ENCODE assay signal across 14 cellular contexts in the genomic region with DNA sequence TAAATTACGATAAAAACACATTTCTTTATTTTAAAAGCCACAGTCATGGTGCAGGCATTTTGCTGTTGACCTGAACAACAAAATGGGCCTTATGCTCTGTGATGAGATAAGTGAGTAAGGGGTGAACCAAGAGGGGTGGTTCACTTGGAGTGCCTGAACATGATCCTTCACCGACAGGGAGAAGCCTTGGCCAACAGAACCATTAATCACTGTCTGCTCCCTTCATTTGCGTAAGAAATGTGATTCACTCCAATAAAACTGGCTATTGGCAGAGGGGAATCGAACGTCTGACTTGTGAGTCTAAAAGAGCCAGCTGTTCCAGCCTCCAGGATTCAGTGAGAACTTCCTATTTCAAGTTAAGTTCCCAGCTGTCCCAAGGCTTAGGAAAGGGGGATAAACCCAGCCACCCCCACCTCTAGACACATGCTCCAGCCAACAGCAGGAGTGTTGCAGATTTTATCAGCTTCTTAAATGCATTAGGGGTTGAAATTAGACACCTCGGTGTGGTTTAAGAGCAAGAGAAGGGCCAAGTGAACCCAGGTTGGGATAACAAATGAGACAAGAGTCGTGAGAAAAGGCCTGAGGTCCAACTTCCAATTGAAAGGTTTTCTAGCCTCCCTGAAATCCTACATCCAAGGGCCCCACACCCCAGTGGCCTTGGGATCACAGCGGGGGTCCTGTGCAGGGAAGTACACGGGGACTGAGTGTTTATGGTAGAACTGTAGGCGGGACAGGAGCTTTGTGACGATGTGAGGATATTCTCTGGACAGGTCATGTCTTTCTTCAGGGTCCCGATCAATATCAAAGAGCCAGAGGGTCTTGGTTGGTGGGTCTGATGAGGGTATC.
DNase-seq lines count a peak whose midpoint lies in the region; ATAC-seq and TF ChIP-seq lines count a peak whose summit lies in the region.
"Had no signal": no experiment of that assay in that cellular context is flagged by ENCODE, and none has a peak within 500 bp of the region (broad histone marks: within the 10 kb centered on the region; RNA-seq: fewer than 3 reads in every experiment).

No MANE protein-coding gene starts in this region.

- H3K9me3 Mint-ChIP-seq in CD14-positive monocyte: peaks cover 0 to 5% (median 0%) of the 10 kb centered on the region in 7 donors

- H3K4me1 ChIP-seq in foreskin keratinocyte: peaks cover 19% of the 10 kb centered on the region
- H3K4me1 ChIP-seq: Peyer's patch had no signal

- TF ChIP-seq CTCF in foreskin keratinocyte (conservative IDR thresholded peaks at IDR 0.05) (no peak), CD14-positive monocyte (IDR thresholded peaks at IDR 0.05) (no peak)

- H3K27ac Mint-ChIP-seq in CD14-positive monocyte: peak overlapping the region in 2 of 7 donors; percentile 3 to 47
- H3K27ac Mint-ChIP-seq: activated B cell treated with CpG ODN at 0.5 μM for 24 hours had no signal

- H3K27me3 ChIP-seq in foreskin keratinocyte: no peaks in the 10 kb centered on the region
- H3K27me3 ChIP-seq: Peyer's patch had no signal

- DNase-seq in NCI-H2171 treated with DMSO at 0.1 percent for 48 hours (lab: John Stamatoyannopoulos, UW) (peak; percentile 61), NCI-H2171 (lab: John Stamatoyannopoulos, UW) (no peak), SK-N-DZ (ENCODE audit: low spot score) (peak; percentile 86), foreskin keratinocyte (peak; percentile 79 to 86), stromal cell of bone marrow (ENCODE audit: low read depth) (peak; percentile 77), CD14-positive monocyte (ENCODE audit: low spot score) (no peak), DMS153 (lab: John Stamatoyannopoulos, UW) (no peak)
- no peak for DNase-seq in stimulated activated CD4-positive, alpha-beta T cell treated with anti-CD3 and anti-CD28 coated beads, Interleukin-2, amount 100 ng/mL, for 24 hours
- DNase-seq: activated B cell treated with CpG ODN at 0.5 μM for 24 hours; activated effector memory CD4-positive, alpha-beta T cell treated with anti-CD3 and anti-CD28 coated beads, Interleukin-2, amount 50 U/mL, for 16 hours; NCI-H2029; Peyer's patch; substantia nigra had no signal

- H3K27me3 Mint-ChIP-seq in CD14-positive monocyte (ENCODE audit: low read depth in 3 of 3): peaks cover 0 to 1% (median 0%) of the 10 kb centered on the region in 3 donors
- H3K27me3 Mint-ChIP-seq: activated B cell treated with CpG ODN at 0.5 μM for 24 hours had no signal

- H3K36me3 Mint-ChIP-seq in CD14-positive monocyte: peaks cover 28 to 37% of the 10 kb centered on the region in 2 donors

- no peaks in the 10 kb centered on the region for H3K4me1 Mint-ChIP-seq in CD14-positive monocyte
- H3K4me1 Mint-ChIP-seq: neural crest cell had no signal

- H3K27ac ChIP-seq in foreskin keratinocyte: peak overlapping the region; percentile 82
- H3K27ac ChIP-seq: Peyer's patch had no signal

- H3K4me3 Mint-ChIP-seq in CD14-positive monocyte: no peak overlapping the region
- H3K4me3 Mint-ChIP-seq: activated B cell treated with CpG ODN at 0.5 μM for 24 hours, neural crest cell had no signal

- intact Hi-C loops in CD14-positive monocyte (cut with micrococcal nuclease): loop anchor here in 1 of 2 donors (10.0 kb wide), 1 partner anchor 295 kb away; no protein-coding TSS in a partner anchor

- peak; percentile 72 for ATAC-seq in foreskin keratinocyte

Comparison
In these comparisons a context has a peak if more than half of its experiments do, and no peak if none do; other contexts are left out.
1. DNase-seq: peak in NCI-H2171 treated with DMSO at 0.1 percent for 48 hours (single experiment), SK-N-DZ (single experiment), foreskin keratinocyte (2 of 2) and stromal cell of bone marrow (single experiment); none in NCI-H2171 (single experiment), stimulated activated CD4-positive, alpha-beta T cell treated with anti-CD3 and anti-CD28 coated beads, Interleukin-2, amount 100 ng/mL, for 24 hours (0 of 2), CD14-positive monocyte (single experiment) and DMS153 (single experiment).